8 cellular contexts compared by ENCODE assay signal in the genomic region with DNA sequence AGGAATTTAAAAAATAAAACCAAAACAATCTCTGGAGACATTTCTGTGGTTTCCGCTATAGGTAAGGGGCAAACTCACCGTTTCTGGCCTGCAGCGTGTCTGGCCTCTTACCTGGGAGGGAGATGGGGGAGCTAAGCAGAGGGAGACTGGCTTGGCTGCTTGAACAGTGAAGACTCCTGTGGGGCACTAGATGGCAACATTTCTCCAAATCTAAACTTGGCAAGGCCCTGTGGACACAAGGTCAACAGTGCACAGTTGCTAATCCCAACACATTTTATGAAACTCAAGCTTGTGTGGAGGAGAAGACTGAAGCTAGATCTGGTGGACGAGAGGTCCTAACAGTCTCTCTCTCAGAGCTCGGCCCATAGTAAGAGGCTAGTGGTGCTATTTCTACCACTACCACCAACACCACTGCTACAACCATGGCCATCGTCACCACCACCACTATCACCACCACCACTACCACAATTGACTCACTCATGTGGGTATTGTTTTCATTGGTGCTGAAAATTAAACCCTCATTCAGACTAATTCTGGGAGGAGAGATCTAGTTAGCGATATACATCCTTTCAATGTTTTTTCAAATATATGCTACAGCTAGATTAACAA. TPM values are rescaled to one million over a fixed set of nuclear protein-coding genes. Genes with fewer than 3 reads are reported as not detected.
DNase-seq lines count a peak whose midpoint lies in the region; ATAC-seq, FAIRE-seq and TF ChIP-seq lines count a peak whose summit lies in the region.

No MANE protein-coding gene starts in this region.

- no peaks in the 10 kb centered on the region for H3K9me1 ChIP-seq in keratinocyte (ENCODE audit: control insufficient read depth, extremely low read depth, insufficient read depth, low read length)

- H3K27me3 ChIP-seq in adipocyte (replicated peaks; ENCODE audit: control insufficient read depth, insufficient read depth, low read length) (no peaks in the 10 kb centered on the region), keratinocyte (ENCODE audit: control insufficient read depth, extremely low read depth, insufficient read depth, low read length) (no peaks in the 10 kb centered on the region), vagina (no peaks in the 10 kb centered on the region)

- no peak overlapping the region for H3K27ac Mint-ChIP-seq in stimulated activated memory B cell treated with anti-CD40 and anti-IgM and Interleukin-4, amounts not matched to agents 10 μg/mL and 1 μg/mL and 100 μg/mL, for 72 hours

- no peaks in the 10 kb centered on the region for H3K36me3 Mint-ChIP-seq in stimulated activated memory B cell treated with anti-CD40 and anti-IgM and Interleukin-4, amounts not matched to agents 10 μg/mL and 1 μg/mL and 100 μg/mL, for 72 hours

- no peaks in the 10 kb centered on the region for H3K9me3 ChIP-seq in adipocyte (ENCODE audit: control insufficient read depth, low read length)
- no peaks in the 10 kb centered on the region for H3K9me3 ChIP-seq in keratinocyte (ENCODE audit: control insufficient read depth, low read depth, low read length)
- H3K9me3 ChIP-seq in vagina, result no peaks in the 10 kb centered on the region

- FAIRE-seq in keratinocyte (lab: Jason Lieb, UNC), result no peak
- FAIRE-seq in GM12891 (lab: Jason Lieb, UNC), result no peak

- TF ChIP-seq CTCF in keratinocyte (optimal IDR thresholded peaks at IDR 0.05 in 1 of 3, IDR thresholded peaks at IDR 0.05 in 1 of 3, conservative IDR thresholded peaks at IDR 0.05 in 1 of 3; ENCODE audit: extremely low read depth in 1 of 3, insufficient read depth in 2 of 3, low read length in 3 of 3) (peak in 2 of 3 experiments; percentile 20 to 51), vagina (IDR thresholded peaks at IDR 0.05) (no peak)

- H3K79me2 ChIP-seq in keratinocyte (ENCODE audit: control insufficient read depth, insufficient read depth, low read length), result no peaks in the 10 kb centered on the region

- H3K4me1 Mint-ChIP-seq in stimulated activated memory B cell treated with anti-CD40 and anti-IgM and Interleukin-4, amounts not matched to agents 10 μg/mL and 1 μg/mL and 100 μg/mL, for 72 hours, result no peaks in the 10 kb centered on the region

- intact Hi-C loops in vagina (cut with DNase I), result loop anchor here (5.0 kb wide), 1 partner anchor 108 kb away; no protein-coding TSS in a partner anchor

- H2AFZ ChIP-seq in keratinocyte (ENCODE audit: control insufficient read depth, low read length), result no peak overlapping the region

- H3K9me3 Mint-ChIP-seq in stimulated activated memory B cell treated with anti-CD40 and anti-IgM and Interleukin-4, amounts not matched to agents 10 μg/mL and 1 μg/mL and 100 μg/mL, for 72 hours, result no peaks in the 10 kb centered on the region

- no peak overlapping the region for H3K4me2 ChIP-seq in keratinocyte (ENCODE audit: control insufficient read depth, extremely low read depth, insufficient read depth, low read depth, low read length)

- no peak for ATAC-seq in stimulated activated memory B cell treated with anti-CD40 and anti-IgM and Interleukin-4, amounts not matched to agents 10 μg/mL and 1 μg/mL and 100 μg/mL, for 72 hours

- H3K27me3 Mint-ChIP-seq in stimulated activated memory B cell treated with anti-CD40 and anti-IgM and Interleukin-4, amounts not matched to agents 10 μg/mL and 1 μg/mL and 100 μg/mL, for 72 hours, result no peaks in the 10 kb centered on the region

- dilution Hi-C loops in keratinocyte (cut with MboI; ENCODE audit: extremely low pct_ligation_motif_present, low sequenced_read_pairs), result no loop called here

- H3K4me3 Mint-ChIP-seq in stimulated activated memory B cell treated with anti-CD40 and anti-IgM and Interleukin-4, amounts not matched to agents 10 μg/mL and 1 μg/mL and 100 μg/mL, for 72 hours, result no peak overlapping the region

- H4K20me1 ChIP-seq in keratinocyte (ENCODE audit: control insufficient read depth, extremely low read depth, insufficient read depth, low read length), result no peaks in the 10 kb centered on the region

- TF ChIP-seq POLR2A in vagina (IDR thresholded peaks at IDR 0.05) (no peak), GM12891 (IDR thresholded peaks at IDR 0.05; ENCODE audit: low read depth, low read length) (no peak)

- H3K9ac ChIP-seq in adipocyte (ENCODE audit: low read length) (peak overlapping the region; percentile 70), keratinocyte (ENCODE audit: control insufficient read depth, extremely low read depth, insufficient read depth, low read length) (no peak overlapping the region)

- peak; percentile 51 for DNase-seq in EL
- DNase-seq in NCI-H1105 (lab: John Stamatoyannopoulos, UW), result peak; percentile 44
- DNase-seq in adipocyte (ENCODE audit: low read depth), result peak; percentile 81
- DNase-seq in keratinocyte (ENCODE audit: low read depth, low spot score), result no peak
- DNase-seq in vagina (ENCODE audit: extremely low spot score in 2 of 2), result no peak
- DNase-seq in OCI-M2 (lab: John Stamatoyannopoulos, UW; ENCODE audit: unreplicated experiment), result no peak
- no peak for DNase-seq in GM12891 (ENCODE audit: insufficient read length, low spot score)

- H3K36me3 ChIP-seq in adipocyte (ENCODE audit: control insufficient read depth, insufficient read depth, low read length, severe bottlenecking), result no peaks in the 10 kb centered on the region
- no peaks in the 10 kb centered on the region for H3K36me3 ChIP-seq in keratinocyte (ENCODE audit: control insufficient read depth in 2 of 2, extremely low read depth in 1 of 2, insufficient read depth in 2 of 2, low read length in 2 of 2)
- H3K36me3 ChIP-seq in vagina, result no peaks in the 10 kb centered on the region

- H3K4me3 ChIP-seq in adipocyte (ENCODE audit: low read length), result no peak overlapping the region
- no peak overlapping the region for H3K4me3 ChIP-seq in keratinocyte (ENCODE audit: control insufficient read depth in 2 of 3, extremely low read depth in 1 of 3, insufficient read depth in 2 of 3, low read depth in 1 of 3, low read length in 3 of 3)
- no peak overlapping the region for H3K4me3 ChIP-seq in vagina

- H3K27ac ChIP-seq in keratinocyte (ENCODE audit: control insufficient read depth, insufficient read depth, low read length) (no peak overlapping the region), vagina (peak overlapping the region; percentile 50)

- H3K4me1 ChIP-seq in adipocyte (ENCODE audit: control insufficient read depth, insufficient read depth, low read length), result peaks cover 40% of the 10 kb centered on the region
- no peaks in the 10 kb centered on the region for H3K4me1 ChIP-seq in keratinocyte (ENCODE audit: control insufficient read depth, extremely low read depth, insufficient read depth, low read length)
- H3K4me1 ChIP-seq in vagina, result peaks cover 21% of the 10 kb centered on the region

TF ChIP-seq in GM12891, 5 proteins besides CTCF, POLR2A, EP300 and RAD21:
- TF ChIP-seq POLR2AphosphoS5 (IDR thresholded peaks at IDR 0.05; ENCODE audit: low read depth, low read length), result no peak
- no peak for TF ChIP-seq TAF1 (IDR thresholded peaks at IDR 0.05; ENCODE audit: low read depth, low read length)
- no peak for TF ChIP-seq PAX5 (IDR thresholded peaks at IDR 0.05; ENCODE audit: insufficient read depth, low read length, severe bottlenecking)
- no peak for TF ChIP-seq SPI1 (IDR thresholded peaks at IDR 0.05; ENCODE audit: low read depth, low read length)
- no peak for TF ChIP-seq POU2F2 (IDR thresholded peaks at IDR 0.05; ENCODE audit: low read depth, low read length)

RNA-seq across cellular contexts. Expression of a gene that starts 28.4 kb away (rescaled TPM):
- 0.32 to 1.2 TPM (median 0.64 TPM) in 3 replicates for polyA plus RNA-seq in keratinocyte
- not detected for polyA plus RNA-seq in keratinocyte (2011; ENCODE audit: low read depth)
- polyA plus RNA-seq in keratinocyte (2011; cell fraction: cytosol; rRNA removed), result 0.46 and 0.60 TPM in 2 replicates
- 1.9 and 2.5 TPM in 2 replicates for polyA plus RNA-seq in keratinocyte (2011; cell fraction: nucleus; rRNA removed)
- 0.63 and 1.1 TPM in 2 replicates for polyA plus RNA-seq in keratinocyte (2012; ENCODE audit: low replicate concordance)
- polyA minus RNA-seq in keratinocyte, result 0.59 to 2.0 TPM (median 0.66 TPM) in 3 replicates
- not detected for polyA minus RNA-seq in keratinocyte (2011; cell fraction: cytosol; rRNA and poly(A)+ RNA removed)
- 4.3 and 7.6 TPM in 2 replicates for polyA minus RNA-seq in keratinocyte (2011; cell fraction: nucleus; rRNA and poly(A)+ RNA removed)
- 8.8 TPM for total RNA-seq in vagina
- polyA plus RNA-seq in GM12891 (2012; ENCODE audit: low read depth, missing spikeins), result not detected

RNA-seq across cellular contexts. Expression of a gene that starts 58.3 kb away (rescaled TPM):
- polyA plus RNA-seq in keratinocyte, result 2.3 to 4.8 TPM (median 3.3 TPM) in 3 replicates
- 4.8 TPM for polyA plus RNA-seq in keratinocyte (2011; ENCODE audit: low read depth)
- 2.9 and 4.4 TPM in 2 replicates for polyA plus RNA-seq in keratinocyte (2011; cell fraction: cytosol; rRNA removed)
- polyA plus RNA-seq in keratinocyte (2011; cell fraction: nucleus; rRNA removed), result 4.7 and 5.2 TPM in 2 replicates
- polyA plus RNA-seq in keratinocyte (2012; ENCODE audit: low replicate concordance), result 3.2 and 4.9 TPM in 2 replicates
- polyA minus RNA-seq in keratinocyte, result 3.4 to 8.8 TPM (median 4.7 TPM) in 3 replicates
- polyA minus RNA-seq in keratinocyte (2011; cell fraction: cytosol; rRNA and poly(A)+ RNA removed), result 2.7 TPM
- polyA minus RNA-seq in keratinocyte (2011; cell fraction: nucleus; rRNA and poly(A)+ RNA removed), result 5.3 and 12.3 TPM in 2 replicates
- 16.2 TPM for total RNA-seq in vagina
- polyA plus RNA-seq in GM12891 (2012; ENCODE audit: low read depth, missing spikeins), result 0.04 TPM

Comparison
In these comparisons a context has a peak if more than half of its experiments do, and no peak if none do; other contexts are left out.
1. DNase-seq: peak in EL (single experiment), NCI-H1105 (single experiment) and adipocyte (single experiment); none in keratinocyte (single experiment), vagina (0 of 2), OCI-M2 (single experiment) and GM12891 (single experiment).
2. CTCF ChIP-seq: peak in keratinocyte (2 of 3); none in vagina (0 of 3).